In genomic region chr11:19644316-19644715, GRCh38 we compare ENCODE assay signal across 25 cellular contexts.
"Had no signal": no experiment of that assay in that cellular context is flagged by ENCODE, and none has a peak within 500 bp of the region (broad histone marks: within the 10 kb centered on the region; RNA-seq: fewer than 3 reads in every experiment).

No MANE protein-coding gene starts in this region.

- ATAC-seq: activated CD4-positive, CD25-positive, alpha-beta regulatory T cell treated with anti-CD3 and anti-CD28 coated beads, Interleukin-2, amount 50 U/mL, for 24 hours; body of pancreas; gastroesophageal sphincter; left cardiac atrium; left ventricle myocardium superior had no signal

- DNase-seq: activated CD4-positive, alpha-beta T cell treated with anti-CD3 and anti-CD28 coated beads for 48 hours; activated CD4-positive, alpha-beta T cell treated with anti-CD3 and anti-CD28 coated beads, Interleukin-2, amount 50 U/mL, for 48 hours; activated CD8-positive, alpha-beta memory T cell treated with anti-CD3 and anti-CD28 coated beads for 24 hours; activated effector memory CD4-positive, alpha-beta T cell treated with anti-CD3 and anti-CD28 coated beads, Interleukin-2, amount 50 U/mL, for 16 hours; activated naive CD4-positive, alpha-beta T cell treated with anti-CD3 and anti-CD28 coated beads, Interleukin-2, amount 50 U/mL, for 16 hours; amniotic stem cell; body of pancreas; dorsolateral prefrontal cortex; effector memory CD4-positive, alpha-beta T cell; head of caudate nucleus; hippocampal formation; left cardiac atrium; left ventricle myocardium superior; naive B cell; nephron progenitor cell; sigmoid colon; SK-N-SH; stimulated activated CD4-positive, alpha-beta T cell treated with anti-CD3 and anti-CD28 coated beads, Interleukin-15, amount 100 ng/mL, for 24 hours; stimulated activated naive CD4-positive, alpha-beta T cell treated with Interleukin-2 at 50 U/mL for 16 hours; T-helper 1 cell had no signal

- H3K4me3 ChIP-seq: body of pancreas, cardiac muscle cell, coronary artery, dorsolateral prefrontal cortex, gastroesophageal sphincter, sigmoid colon, tibial nerve had no signal
